8 cellular contexts compared by ENCODE assay signal in genomic region chr14:66401447-66402095, GRCh38.
A peak's percentile ranks its signal among the peaks of the same experiment; 100 is the strongest.
DNase-seq lines count a peak whose midpoint lies in the region; ATAC-seq and TF ChIP-seq lines count a peak whose summit lies in the region.
"Had no signal": no experiment of that assay in that cellular context is flagged by ENCODE, and none has a peak within 500 bp of the region (broad histone marks: within the 10 kb centered on the region; RNA-seq: fewer than 3 reads in every experiment).

No MANE protein-coding gene starts in this region.

- TF ChIP-seq CTCF in GM12875 (IDR thresholded peaks at IDR 0.05; ENCODE audit: borderline replicate concordance, insufficient read depth, low read depth, low read length) (peak; percentile 58; the same call in 1 of the 2 replicates), endothelial cell (IDR thresholded peaks at IDR 0.05; ENCODE audit: unreplicated experiment) (peak; percentile 58)

- no peak overlapping the region for H3K4me3 ChIP-seq in GM12875 (ENCODE audit: low read depth, low read length)

- no peaks in the 10 kb centered on the region for H3K9me3 Mint-ChIP-seq in endothelial cell (ENCODE audit: unreplicated experiment)

- H3K4me3 Mint-ChIP-seq in endothelial cell (ENCODE audit: unreplicated experiment) = no peak overlapping the region

- no peak overlapping the region for H3K27ac Mint-ChIP-seq in endothelial cell (ENCODE audit: unreplicated experiment)

- peak; percentile 6 for DNase-seq in NCI-H226
- DNase-seq in endothelial cell (ENCODE audit: low spot score) = no peak
- DNase-seq in renal cortical epithelial cell (ENCODE audit: low read depth) = peak; percentile 34
- DNase-seq in activated naive CD4-positive, alpha-beta T cell treated with Interleukin-2 at 50 U/mL for 16 hours = no peak

- H3K36me3 Mint-ChIP-seq in endothelial cell (ENCODE audit: low read depth, unreplicated experiment) = no peaks in the 10 kb centered on the region

- ATAC-seq in GM19324 (IDR thresholded peaks at IDR 0.05; ENCODE audit: low FRiP score, unreplicated experiment) (no peak), HG03521 (IDR thresholded peaks at IDR 0.05; ENCODE audit: unreplicated experiment) (no peak)
- ATAC-seq: esophagus mucosa had no signal

- H3K27me3 Mint-ChIP-seq in endothelial cell (ENCODE audit: unreplicated experiment) = no peaks in the 10 kb centered on the region

- H3K4me1 Mint-ChIP-seq in endothelial cell (ENCODE audit: unreplicated experiment) = peaks cover 7% of the 10 kb centered on the region

Comparison
In these comparisons a context has a peak if more than half of its experiments do, and no peak if none do; other contexts are left out.
1. DNase-seq: peak in NCI-H226 (single experiment) and renal cortical epithelial cell (single experiment); none in endothelial cell (single experiment) and activated naive CD4-positive, alpha-beta T cell treated with Interleukin-2 at 50 U/mL for 16 hours (single experiment).